In genomic region chr3:172982731-172983364, GRCh38 we compare ENCODE assay signal across 9 cellular contexts.
A peak's percentile ranks its signal among the peaks of the same experiment; 100 is the strongest.
DNase-seq lines count a peak whose midpoint lies in the region; ATAC-seq and TF ChIP-seq lines count a peak whose summit lies in the region.
"Had no signal": no experiment of that assay in that cellular context is flagged by ENCODE, and none has a peak within 500 bp of the region (broad histone marks: within the 10 kb centered on the region; RNA-seq: fewer than 3 reads in every experiment).

No MANE protein-coding gene starts in this region.

- H3K27ac ChIP-seq in psoas muscle: no peak overlapping the region

- DNase-seq in ELR (ENCODE audit: low read depth): peak; percentile 32
- DNase-seq in astrocyte of the hippocampus (ENCODE audit: low read depth, low spot score): peak; percentile 24
- peak; percentile 33 for DNase-seq in medulla oblongata (ENCODE audit: extremely low spot score)
- DNase-seq in activated T-cell treated with anti-CD3 and anti-CD28 coated beads, Interleukin-2, amount 50 U/mL, for 48 hours: no peak
- no peak for DNase-seq in hepatic stellate cell (ENCODE audit: low spot score)
- no peak for DNase-seq in psoas muscle
- DNase-seq: activated CD4-positive, CD25-positive, alpha-beta regulatory T cell treated with anti-CD3 and anti-CD28 coated beads, Interleukin-2, amount 50 U/mL, for 72 hours; NCI-H774 had no signal

- no peaks in the 10 kb centered on the region for H3K27me3 ChIP-seq in psoas muscle (ENCODE audit: insufficient read depth in 3 of 3, low read length in 2 of 3)

- intact Hi-C loops in psoas muscle (cut with DNase I): no loop called here

- H3K36me3 ChIP-seq in psoas muscle (ENCODE audit: insufficient read depth in 1 of 2, low read depth in 1 of 2): no peaks in the 10 kb centered on the region

- no peak overlapping the region for H3K4me3 ChIP-seq in psoas muscle

- no peaks in the 10 kb centered on the region for H3K4me1 ChIP-seq in psoas muscle

- H3K9me3 ChIP-seq in psoas muscle: no peaks in the 10 kb centered on the region

- ATAC-seq in psoas muscle: no peak

- 53 to 64% (median 62%) methylated on average over 3 of the region's 3 CpGs for WGBS in psoas muscle, 3 donors

- TF ChIP-seq CTCF in LNCAP (IDR thresholded peaks at IDR 0.05) (peak; percentile 50; the same call in 1 of the 2 replicates), psoas muscle (IDR thresholded peaks at IDR 0.05) (no peak)

Comparison
In these comparisons a context has a peak if more than half of its experiments do, and no peak if none do; other contexts are left out.
1. DNase-seq: peak in ELR (single experiment), astrocyte of the hippocampus (single experiment) and medulla oblongata (single experiment); none in activated T-cell treated with anti-CD3 and anti-CD28 coated beads, Interleukin-2, amount 50 U/mL, for 48 hours (0 of 2), hepatic stellate cell (single experiment) and psoas muscle (0 of 2).